ENCODE assay signal across 8 cellular contexts in genomic region chr14:101947904-101948665, GRCh38. TPM values are rescaled to one million over a fixed set of nuclear protein-coding genes. Genes with fewer than 3 reads are reported as not detected.
DNase-seq lines count a peak whose midpoint lies in the region; ATAC-seq and TF ChIP-seq lines count a peak whose summit lies in the region.

No MANE protein-coding gene starts in this region.

- TF ChIP-seq CTCF in upper lobe of left lung (IDR thresholded peaks at IDR 0.05): peak in 3 of 6 experiments; percentile 9 to 23 (median 19)

- no peaks in the 10 kb centered on the region for H3K36me3 Mint-ChIP-seq in T-helper 1 cell treated with Interleukin-12 subunit alpha and Interleukin-12 subunit beta and Interleukin-4 antibody, amounts not matched to agents 30 μg/mL and 1 μg/mL, for 36 hours (ENCODE audit: low read depth)

- H3K4me1 Mint-ChIP-seq in T-helper 1 cell treated with Interleukin-12 subunit alpha and Interleukin-12 subunit beta and Interleukin-4 antibody, amounts not matched to agents 30 μg/mL and 1 μg/mL, for 36 hours (ENCODE audit: low read depth): peaks cover 17% of the 10 kb centered on the region

- ATAC-seq in GM18498 (IDR thresholded peaks at IDR 0.05; ENCODE audit: unreplicated experiment) (peak; percentile 98), HG02885 (IDR thresholded peaks at IDR 0.05; ENCODE audit: poor library complexity, unreplicated experiment) (peak; percentile 98), left cardiac atrium (peak; percentile 99), upper lobe of left lung (ENCODE audit: low FRiP score in 2 of 2) (peak; percentile 99)

- H3K27me3 ChIP-seq in upper lobe of left lung: no peaks in the 10 kb centered on the region

- H3K9me3 Mint-ChIP-seq in T-helper 1 cell treated with Interleukin-12 subunit alpha and Interleukin-12 subunit beta and Interleukin-4 antibody, amounts not matched to agents 30 μg/mL and 1 μg/mL, for 36 hours: no peaks in the 10 kb centered on the region

- no peaks in the 10 kb centered on the region for H3K36me3 ChIP-seq in upper lobe of left lung

- intact Hi-C loops in left cardiac atrium (cut with DNase I) (no loop called here), posterior cingulate gyrus (cut with DNase I) (loop anchor here (1.0 to 5.0 kb wide), 2 partner anchors 16 to 186 kb away; partner anchors contain the start of genes DYNC1H1 and PPP2R5C)

- peak overlapping the region; percentile 63 to 85 (median 76) for H3K4me3 ChIP-seq in upper lobe of left lung

- peak; percentile 61 to 91 (median 78) for TF ChIP-seq POLR2A in upper lobe of left lung (IDR thresholded peaks at IDR 0.05)

- 0 to 1% methylated on average over 8 to 50 of the region's 53 CpGs for WGBS in upper lobe of left lung, 2 donors

- H3K4me1 ChIP-seq in upper lobe of left lung: peaks cover 10 to 21% (median 13%) of the 10 kb centered on the region in 4 donors

- H3K27me3 Mint-ChIP-seq in T-helper 1 cell treated with Interleukin-12 subunit alpha and Interleukin-12 subunit beta and Interleukin-4 antibody, amounts not matched to agents 30 μg/mL and 1 μg/mL, for 36 hours (ENCODE audit: low read depth): peaks cover 30% of the 10 kb centered on the region

- H3K4me3 Mint-ChIP-seq in T-helper 1 cell treated with Interleukin-12 subunit alpha and Interleukin-12 subunit beta and Interleukin-4 antibody, amounts not matched to agents 30 μg/mL and 1 μg/mL, for 36 hours: peak overlapping the region; percentile 94

- H3K9me3 ChIP-seq in upper lobe of left lung: no peaks in the 10 kb centered on the region

- peak overlapping the region; percentile 93 to 99 (median 98) for H3K27ac ChIP-seq in upper lobe of left lung

- peak overlapping the region; percentile 97 for H3K27ac Mint-ChIP-seq in T-helper 1 cell treated with Interleukin-12 subunit alpha and Interleukin-12 subunit beta and Interleukin-4 antibody, amounts not matched to agents 30 μg/mL and 1 μg/mL, for 36 hours

- TF ChIP-seq EP300 in upper lobe of left lung (IDR thresholded peaks at IDR 0.05): peak in 2 of 4 donors; percentile 17 to 89

- peak; percentile 100 for DNase-seq in NCI-H1694 (lab: John Stamatoyannopoulos, UW)
- DNase-seq in amygdala (lab: John Stamatoyannopoulos, UW): peak; percentile 95 to 100 (median 99)
- DNase-seq in left cardiac atrium: peak; percentile 100
- peak; percentile 97 to 100 (median 100) for DNase-seq in posterior cingulate gyrus
- DNase-seq in upper lobe of left lung: peak; percentile 99 to 100

RNA-seq across cellular contexts. Expression of gene DYNC1H1, which starts 16.3 kb away (rescaled TPM):
- 100 to 1,000 TPM; 298 to 361 TPM for total RNA-seq in left cardiac atrium
- total RNA-seq in upper lobe of left lung: 100 to 1,000 TPM; 352 to 556 (median 447) TPM

Comparison
In these comparisons a context has a peak if more than half of its experiments do, and no peak if none do; other contexts are left out.
1. Peak in every context shown above with its lines: DNase-seq, ATAC-seq, H3K4me3 ChIP-seq and H3K27ac ChIP-seq.